21 cellular contexts compared by ENCODE assay signal in the genomic region with DNA sequence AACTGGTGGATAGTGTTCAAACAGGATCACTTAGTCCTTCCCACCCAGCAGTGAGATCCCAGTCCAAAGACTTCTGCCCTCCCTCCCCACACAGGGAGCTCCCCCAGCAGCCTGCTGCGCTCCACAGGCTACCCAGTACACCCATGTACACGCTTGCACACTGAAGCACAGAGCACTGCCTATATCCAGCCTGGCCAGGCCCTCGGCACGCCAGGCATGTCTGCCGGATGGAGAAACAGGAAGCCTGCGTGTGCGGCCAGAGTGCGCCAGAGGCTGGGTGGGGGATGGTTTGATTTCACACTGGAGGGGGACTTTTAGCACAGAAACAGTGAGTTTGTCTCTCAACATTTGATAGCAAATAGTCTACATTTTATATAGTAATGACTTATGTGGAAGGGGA.
DNase-seq lines count a peak whose midpoint lies in the region; ATAC-seq, FAIRE-seq and TF ChIP-seq lines count a peak whose summit lies in the region.
"Had no signal": no experiment of that assay in that cellular context is flagged by ENCODE, and none has a peak within 500 bp of the region (broad histone marks: within the 10 kb centered on the region; RNA-seq: fewer than 3 reads in every experiment).

No MANE protein-coding gene starts in this region.

- WGBS in HepG2 (ENCODE audit: low lambda C conversion rate) = 18% methylated on average over 6 of the region's 8 CpGs

- DNase-seq in EH (ENCODE audit: low read depth) (peak; percentile 63), KG1 (lab: John Stamatoyannopoulos, UW) (peak; percentile 21), amniotic epithelial cell (ENCODE audit: low read depth) (peak; percentile 15), HepG2 (ENCODE audit: low spot score) (no peak), mucosa of gallbladder (ENCODE audit: low spot score) (no peak), RCC 7860 (ENCODE audit: low spot score) (no peak), HT-29 (ENCODE audit: low spot score) (no peak), HTR-8/SVneo (ENCODE audit: insufficient read length, low spot score) (no peak)
- DNase-seq: activated CD4-positive, CD25-positive, alpha-beta regulatory T cell; activated T-cell treated with anti-CD3 and anti-CD28 coated beads, Interleukin-2, amount 50 U/mL, for 72 hours; CD8-positive, alpha-beta T cell; dermis blood vessel endothelial cell; glutamatergic neuron; naive B cell; NCI-H1436 treated with DMSO at 0.1 percent for 48 hours; NCI-H2227 treated with DMSO at 0.1 percent for 48 hours; NK-92 treated with Interleukin-12 subunit alpha and Interleukin-12 subunit beta, amount 100 ng/mL, for 24 hours; stimulated activated CD4-positive, alpha-beta T cell treated with anti-CD3 and anti-CD28 coated beads, Interleukin-2, amount 100 ng/mL, for 48 hours; T-helper 1 cell had no signal

- FAIRE-seq in HepG2 (lab: Jason Lieb, UNC) (no peak), RCC 7860 (lab: Jason Lieb, UNC) (no peak), HTR-8/SVneo (lab: Jason Lieb, UNC) (no peak)
- FAIRE-seq: pancreas, urothelium cell line had no signal

- POLR2A ChIA-PET in HepG2 (lab: Yijun Ruan, JAX) = no interaction called here

- no peaks in the 10 kb centered on the region for H3K79me2 ChIP-seq in HepG2 (ENCODE audit: insufficient read depth, low read length)

- no peak overlapping the region for H2AFZ ChIP-seq in HepG2 (ENCODE audit: low read length)

- in situ Hi-C loops in HepG2 (cut with HindIII; ENCODE audit: extremely low pct_ligation_motif_present, low pct_unique_long_range_greater_than_20kb) = no loop called here

- ATAC-seq in HepG2 = peak; percentile 59; the same call in 2 of the 3 replicates
- ATAC-seq: activated T-cell treated with anti-CD3 and anti-CD28 coated beads, Interleukin-2, amount 50 U/mL, for 72 hours; CD8-positive, alpha-beta T cell; pancreas had no signal

- TF ChIP-seq RAD21 in HepG2 (CRISPR knock-in tag; IDR thresholded peaks at IDR 0.05) = no peak

- BruUV-seq in HepG2 (replicated peaks; lab: Mats Ljungman, UMichigan) = no TSS peak

- no peaks in the 10 kb centered on the region for H4K20me1 ChIP-seq in HepG2 (ENCODE audit: insufficient read depth, low read length)

- H3K4me1 ChIP-seq in HepG2 (ENCODE audit: insufficient read depth, low read length) = no peaks in the 10 kb centered on the region
- H3K4me1 ChIP-seq: pancreas had no signal

- H3K9ac ChIP-seq in HepG2 (ENCODE audit: insufficient read depth, low read depth, low read length) = no peak overlapping the region

- no peaks in the 10 kb centered on the region for H3K27me3 ChIP-seq in HepG2 (ENCODE audit: control insufficient read depth in 1 of 2, insufficient read depth in 2 of 2, low read length in 2 of 2)
- H3K27me3 ChIP-seq: pancreas had no signal

- no peak overlapping the region for H3K4me3 ChIP-seq in HepG2 (replicated peaks in 1 of 3; ENCODE audit: insufficient read depth in 1 of 3, low read depth in 2 of 3, low read length in 3 of 3)
- H3K4me3 ChIP-seq: pancreas had no signal

- no peaks in the 10 kb centered on the region for H3K36me3 ChIP-seq in HepG2 (replicated peaks in 1 of 2; ENCODE audit: control insufficient read depth in 1 of 2, insufficient read depth in 2 of 2, low read length in 2 of 2)
- H3K36me3 ChIP-seq: pancreas had no signal

- TF ChIP-seq CTCF in HepG2 (CRISPR knock-in tag; IDR thresholded peaks at IDR 0.05) = no peak

- no peak for TF ChIP-seq POLR2A in HepG2 (IDR thresholded peaks at IDR 0.05; ENCODE audit: insufficient read depth in 1 of 2, low read depth in 2 of 2, low read length in 2 of 2)

- TF ChIP-seq EP300 in HepG2 (IDR thresholded peaks at IDR 0.05; ENCODE audit: low read depth in 2 of 2, low read length in 2 of 2) (no peak), HepG2 (CRISPR knock-in tag; IDR thresholded peaks at IDR 0.05; ENCODE audit: borderline replicate concordance) (no peak)

- intact Hi-C loops in HepG2 (cut with micrococcal nuclease; ENCODE audit: unreplicated experiment) = no loop called here

- no peaks in the 10 kb centered on the region for H3K9me3 ChIP-seq in HepG2 (ENCODE audit: low read length)
- H3K9me3 ChIP-seq: pancreas had no signal

- H3K4me2 ChIP-seq in HepG2 (ENCODE audit: low read depth, low read length) = no peak overlapping the region

- H3K27ac ChIP-seq in HepG2 (ENCODE audit: extremely low read length, insufficient read depth, low read length) = no peak overlapping the region
- H3K27ac ChIP-seq: pancreas had no signal

- CTCF ChIA-PET in HepG2 (lab: Yijun Ruan, JAX; ENCODE audit: low intra/inter-chr PET ratio, low total read pairs) = no interaction called here

TF ChIP-seq in HepG2, 621 proteins besides CTCF, POLR2A, EP300 and RAD21:
- TF ChIP-seq, protein P1, sequence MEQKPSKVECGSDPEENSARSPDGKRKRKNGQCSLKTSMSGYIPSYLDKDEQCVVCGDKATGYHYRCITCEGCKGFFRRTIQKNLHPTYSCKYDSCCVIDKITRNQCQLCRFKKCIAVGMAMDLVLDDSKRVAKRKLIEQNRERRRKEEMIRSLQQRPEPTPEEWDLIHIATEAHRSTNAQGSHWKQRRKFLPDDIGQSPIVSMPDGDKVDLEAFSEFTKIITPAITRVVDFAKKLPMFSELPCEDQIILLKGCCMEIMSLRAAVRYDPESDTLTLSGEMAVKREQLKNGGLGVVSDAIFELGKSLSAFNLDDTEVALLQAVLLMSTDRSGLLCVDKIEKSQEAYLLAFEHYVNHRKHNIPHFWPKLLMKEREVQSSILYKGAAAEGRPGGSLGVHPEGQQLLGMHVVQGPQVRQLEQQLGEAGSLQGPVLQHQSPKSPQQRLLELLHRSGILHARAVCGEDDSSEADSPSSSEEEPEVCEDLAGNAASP (CRISPR knock-in tag; IDR thresholded peaks at IDR 0.05; ENCODE audit: borderline replicate concordance) = no peak
- TF ChIP-seq ZNF775 (CRISPR knock-in tag; IDR thresholded peaks at IDR 0.05; ENCODE audit: borderline replicate concordance) (no peak), MLLT10 (CRISPR knock-in tag; IDR thresholded peaks at IDR 0.05) (no peak), BCL3 (CRISPR knock-in tag; IDR thresholded peaks at IDR 0.05) (no peak), TP53 (CRISPR knock-in tag; conservative IDR thresholded peaks at IDR 0.05) (no peak), CENPT (CRISPR knock-in tag; IDR thresholded peaks at IDR 0.05; ENCODE audit: low read depth) (no peak), ZFY (CRISPR knock-in tag; IDR thresholded peaks at IDR 0.05) (no peak), FOSL1 (CRISPR knock-in tag; IDR thresholded peaks at IDR 0.05; ENCODE audit: borderline replicate concordance) (no peak), IKZF1 (IDR thresholded peaks at IDR 0.05) (no peak), ZKSCAN8 (CRISPR knock-in tag; IDR thresholded peaks at IDR 0.05; ENCODE audit: borderline replicate concordance) (no peak), MAFK (conservative IDR thresholded peaks at IDR 0.05 in 1 of 2, IDR thresholded peaks at IDR 0.05 in 1 of 2; ENCODE audit: low read length in 2 of 2) (no peak)
TF ChIP-seq in HepG2: peak in this region for 0.

Comparison
In these comparisons a context has a peak if more than half of its experiments do, and no peak if none do; other contexts are left out.
1. DNase-seq: peak in EH (single experiment), KG1 (single experiment) and amniotic epithelial cell (single experiment); none in HepG2 (single experiment), mucosa of gallbladder (single experiment), RCC 7860 (single experiment), HT-29 (single experiment) and HTR-8/SVneo (single experiment).